In the genomic region with DNA sequence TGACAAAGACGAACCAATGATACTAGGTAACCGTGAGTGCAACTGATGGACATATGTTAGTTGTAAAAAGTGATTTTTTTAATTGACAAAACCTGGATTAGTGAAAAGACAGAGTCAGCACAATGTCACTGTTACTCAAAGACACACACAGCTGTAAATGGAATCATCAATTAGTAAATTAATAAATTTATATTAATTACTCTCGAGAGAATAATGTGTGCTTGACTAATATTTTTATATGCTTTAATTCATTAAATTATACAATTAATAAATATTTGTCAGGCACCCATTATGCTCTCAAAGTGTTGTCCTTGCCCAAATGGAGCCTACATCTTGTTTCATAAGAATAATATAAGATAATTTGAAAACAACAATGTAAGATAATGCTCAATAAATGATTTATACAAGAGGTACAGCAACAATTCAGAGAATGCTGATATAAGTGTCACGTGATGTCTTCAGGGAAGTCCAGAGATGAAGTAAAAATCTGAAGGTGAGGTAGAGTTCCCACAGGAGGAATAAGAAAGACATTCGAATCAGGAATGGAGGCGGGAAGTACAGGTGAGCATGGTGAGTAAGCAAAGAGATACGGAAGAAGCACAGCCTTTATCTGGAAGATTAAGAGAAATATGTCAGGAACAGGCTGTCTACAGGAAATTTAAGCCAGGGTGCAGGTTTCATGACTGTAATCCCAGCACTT, we compare ENCODE assay signal across 1 cellular context.
A peak's percentile ranks its signal among the peaks of the same experiment; 100 is the strongest.
TF ChIP-seq lines count a peak whose summit lies in the region.

No MANE protein-coding gene starts in this region.

TF ChIP-seq in HepG2, 621 proteins besides CTCF, POLR2A, EP300 and RAD21:
- TF ChIP-seq ZBTB26 (CRISPR knock-in tag; IDR thresholded peaks at IDR 0.05; ENCODE audit: borderline replicate concordance) (no peak), MAFK (conservative IDR thresholded peaks at IDR 0.05 in 1 of 2, IDR thresholded peaks at IDR 0.05 in 1 of 2; ENCODE audit: low read length in 2 of 2) (peak; percentile 55 to 83), IRX3 (CRISPR knock-in tag; IDR thresholded peaks at IDR 0.05; ENCODE audit: borderline replicate concordance, low read depth) (no peak), MAFF (IDR thresholded peaks at IDR 0.05; ENCODE audit: low read depth, low read length) (peak; percentile 63)
